In the genomic region with DNA sequence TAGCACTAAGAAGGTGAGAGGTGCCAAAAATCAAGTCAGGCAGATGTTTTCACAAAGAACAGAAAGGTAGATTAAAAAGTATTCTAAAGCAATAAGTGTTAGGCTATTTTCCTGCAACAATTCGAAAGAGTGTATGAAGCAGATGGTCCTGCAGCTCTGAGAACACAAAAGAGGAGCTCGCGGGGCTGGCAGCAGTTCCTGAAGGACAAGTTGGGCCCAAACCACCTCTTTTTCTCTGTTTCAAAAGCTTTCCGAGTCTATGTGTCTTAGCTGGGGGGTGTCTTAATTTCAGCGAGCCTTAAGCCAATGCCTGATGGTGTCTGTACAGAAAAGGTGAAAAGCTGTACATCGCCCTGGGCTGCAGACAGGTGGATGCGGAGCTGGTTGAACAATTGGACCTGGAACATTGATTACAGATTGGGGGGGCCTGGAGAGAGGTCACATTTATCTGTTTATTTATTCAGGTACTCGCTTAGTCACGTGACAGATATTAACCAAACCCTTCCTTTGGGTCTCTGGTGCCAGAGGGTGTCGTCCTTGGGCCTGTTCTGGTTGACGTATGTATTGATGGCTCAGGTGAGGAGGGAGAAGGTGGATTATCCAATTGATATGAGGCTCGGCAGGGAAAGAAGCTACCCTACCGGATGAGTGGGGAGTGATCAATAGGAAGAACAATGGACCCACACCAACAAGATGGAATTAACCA, we compare ENCODE assay signal across 26 cellular contexts. TPM values are rescaled to one million over a fixed set of nuclear protein-coding genes. Genes with fewer than 3 reads are reported as not detected.
"Had no signal": no experiment of that assay in that cellular context is flagged by ENCODE, and none has a peak within 500 bp of the region (broad histone marks: within the 10 kb centered on the region; RNA-seq: fewer than 3 reads in every experiment).

No MANE protein-coding gene starts in this region.

- H3K27ac Mint-ChIP-seq: activated B cell treated with CpG ODN at 0.5 μM for 24 hours; activated CD8-positive, alpha-beta T cell treated with anti-CD3 and anti-CD28 coated beads for 36 hours; activated naive CD4-positive, alpha-beta T cell treated with anti-CD3 and anti-CD28 coated beads, Interleukin-2, amount 10 ng/mL, durations not matched to agents 7 days and 5 days; activated naive CD4-positive, alpha-beta T cell treated with anti-CD3 and anti-CD28 coated beads, Interleukin-2, amount 50 U/mL, for 72 hours; activated naive CD8-positive, alpha-beta T cell treated with anti-CD3 and anti-CD28 coated beads, Interleukin-2, amount 10 ng/mL, durations not matched to agents 7 days and 5 days; activated T-helper 17 cell treated with anti-CD3 and anti-CD28 coated beads, Interleukin-2, amount 50 U/mL, for 72 hours had no signal

- DNase-seq: activated B cell treated with CpG ODN at 0.5 μM for 24 hours; activated CD4-positive, alpha-beta T cell treated with anti-CD3 and anti-CD28 coated beads for 48 hours; activated CD4-positive, alpha-beta T cell treated with anti-CD3 and anti-CD28 coated beads, Interleukin-2, amount 50 U/mL, for 1 hour; activated CD4-positive, alpha-beta T cell treated with anti-CD3 and anti-CD28 coated beads, Interleukin-2, amount 50 U/mL, for 48 hours; activated CD8-positive, alpha-beta memory T cell treated with anti-CD3 and anti-CD28 coated beads for 24 hours; activated CD8-positive, alpha-beta T cell treated with anti-CD3 and anti-CD28 coated beads for 36 hours; activated effector memory CD4-positive, alpha-beta T cell treated with anti-CD3 and anti-CD28 coated beads, Interleukin-2, amount 50 U/mL, for 16 hours; activated naive CD4-positive, alpha-beta T cell treated with anti-CD3 and anti-CD28 coated beads, Interleukin-2, amount 10 ng/mL, durations not matched to agents 7 days and 5 days; activated naive CD8-positive, alpha-beta T cell treated with anti-CD3 and anti-CD28 coated beads, Interleukin-2, amount 10 ng/mL, durations not matched to agents 7 days and 5 days; activated T-cell treated with anti-CD3 and anti-CD28 coated beads, Interleukin-2, amount 50 U/mL, for 4 hours; brain microvascular endothelial cell; caudate nucleus; cerebellar nuclear complex; colonic mucosa; effector CD8-positive, alpha-beta T cell; esophagus squamous epithelium; foreskin melanocyte; heart right ventricle; T-helper 2 cell had no signal

- H3K4me1 Mint-ChIP-seq: activated naive CD4-positive, alpha-beta T cell treated with anti-CD3 and anti-CD28 coated beads, Interleukin-2, amount 10 ng/mL, durations not matched to agents 7 days and 5 days; activated naive CD8-positive, alpha-beta T cell treated with anti-CD3 and anti-CD28 coated beads, Interleukin-2, amount 10 ng/mL, durations not matched to agents 7 days and 5 days; activated T-helper 17 cell treated with anti-CD3 and anti-CD28 coated beads, Interleukin-2, amount 50 U/mL, for 72 hours had no signal

- ATAC-seq: activated CD4-positive, CD25-positive, alpha-beta regulatory T cell treated with anti-CD3 and anti-CD28 coated beads, Interleukin-2, amount 50 U/mL, for 24 hours; activated CD8-positive, alpha-beta T cell treated with anti-CD3 and anti-CD28 coated beads for 36 hours; activated naive CD4-positive, alpha-beta T cell treated with anti-CD3 and anti-CD28 coated beads, Interleukin-2, amount 50 U/mL, for 72 hours; activated T-cell treated with anti-CD3 and anti-CD28 coated beads, Interleukin-2, amount 50 U/mL, for 4 hours; activated T-helper 17 cell treated with anti-CD3 and anti-CD28 coated beads, Interleukin-2, amount 50 U/mL, for 72 hours; gastroesophageal sphincter; heart right ventricle had no signal

- H3K4me3 Mint-ChIP-seq: activated B cell treated with CpG ODN at 0.5 μM for 24 hours; activated CD8-positive, alpha-beta T cell treated with anti-CD3 and anti-CD28 coated beads for 36 hours; activated naive CD4-positive, alpha-beta T cell treated with anti-CD3 and anti-CD28 coated beads, Interleukin-2, amount 10 ng/mL, durations not matched to agents 7 days and 5 days; activated naive CD8-positive, alpha-beta T cell treated with anti-CD3 and anti-CD28 coated beads, Interleukin-2, amount 10 ng/mL, durations not matched to agents 7 days and 5 days; activated T-cell treated with anti-CD3 and anti-CD28 coated beads, Interleukin-2, amount 50 U/mL, for 4 hours; activated T-helper 17 cell treated with anti-CD3 and anti-CD28 coated beads, Interleukin-2, amount 50 U/mL, for 72 hours had no signal

- H3K36me3 Mint-ChIP-seq: activated naive CD4-positive, alpha-beta T cell treated with anti-CD3 and anti-CD28 coated beads, Interleukin-2, amount 10 ng/mL, durations not matched to agents 7 days and 5 days; activated naive CD4-positive, alpha-beta T cell treated with anti-CD3 and anti-CD28 coated beads, Interleukin-2, amount 50 U/mL, for 72 hours; activated naive CD8-positive, alpha-beta T cell treated with anti-CD3 and anti-CD28 coated beads, Interleukin-2, amount 10 ng/mL, durations not matched to agents 7 days and 5 days had no signal

- H3K9me3 Mint-ChIP-seq: activated B cell treated with CpG ODN at 0.5 μM for 24 hours; activated CD8-positive, alpha-beta T cell treated with anti-CD3 and anti-CD28 coated beads for 36 hours; activated naive CD4-positive, alpha-beta T cell treated with anti-CD3 and anti-CD28 coated beads, Interleukin-2, amount 10 ng/mL, durations not matched to agents 7 days and 5 days; activated naive CD4-positive, alpha-beta T cell treated with anti-CD3 and anti-CD28 coated beads, Interleukin-2, amount 50 U/mL, for 72 hours; activated naive CD8-positive, alpha-beta T cell treated with anti-CD3 and anti-CD28 coated beads, Interleukin-2, amount 10 ng/mL, durations not matched to agents 7 days and 5 days; activated T-cell treated with anti-CD3 and anti-CD28 coated beads, Interleukin-2, amount 50 U/mL, for 4 hours; activated T-helper 17 cell treated with anti-CD3 and anti-CD28 coated beads, Interleukin-2, amount 50 U/mL, for 72 hours had no signal

- H3K27me3 Mint-ChIP-seq: activated CD8-positive, alpha-beta T cell treated with anti-CD3 and anti-CD28 coated beads for 36 hours; activated naive CD8-positive, alpha-beta T cell treated with anti-CD3 and anti-CD28 coated beads, Interleukin-2, amount 10 ng/mL, durations not matched to agents 7 days and 5 days had no signal

RNA-seq across cellular contexts. Expression of gene GRIK4, which starts 24.7 kb away (rescaled TPM):
- total RNA-seq: activated B cell treated with CpG ODN at 0.5 μM for 24 hours; activated CD8-positive, alpha-beta T cell treated with anti-CD3 and anti-CD28 coated beads for 36 hours; activated naive CD4-positive, alpha-beta T cell treated with anti-CD3 and anti-CD28 coated beads, Interleukin-2, amount 50 U/mL, for 72 hours; activated naive CD8-positive, alpha-beta T cell treated with anti-CD3 and anti-CD28 coated beads, Interleukin-2, amount 10 ng/mL, durations not matched to agents 7 days and 5 days; activated T-helper 17 cell treated with anti-CD3 and anti-CD28 coated beads, Interleukin-2, amount 50 U/mL, for 72 hours; ascending aorta; dermis microvascular lymphatic vessel endothelial cell; T-helper 1 cell treated with Interleukin-12 subunit alpha and Interleukin-12 subunit beta and Interleukin-4 antibody, amounts not matched to agents 30 ng/mL and 1 ng/mL, for 36 hours had no signal
